In genomic region chr10:60527676-60528075, GRCh38 we compare ENCODE assay signal across 31 cellular contexts.
"Had no signal": no experiment of that assay in that cellular context is flagged by ENCODE, and none has a peak within 500 bp of the region (broad histone marks: within the 10 kb centered on the region; RNA-seq: fewer than 3 reads in every experiment).

No MANE protein-coding gene starts in this region.

- H3K36me3 ChIP-seq: brain microvascular endothelial cell, esophagus squamous epithelium, gastroesophageal sphincter, heart right ventricle, WERI-Rb-1 had no signal

- H3K27me3 ChIP-seq: brain microvascular endothelial cell, esophagus squamous epithelium, gastroesophageal sphincter, heart right ventricle had no signal

- H3K9me3 ChIP-seq: esophagus squamous epithelium, gastroesophageal sphincter had no signal

- DNase-seq: activated CD4-positive, alpha-beta memory T cell treated with anti-CD3 and anti-CD28 coated beads for 36 hours; activated CD4-positive, alpha-beta T cell treated with anti-CD3 and anti-CD28 coated beads for 36 hours; activated CD4-positive, alpha-beta T cell treated with anti-CD3 and anti-CD28 coated beads, Interleukin-2, amount 10 ng/mL, durations not matched to agents 24 days and 14 days; activated CD4-positive, CD25-positive, alpha-beta regulatory T cell; activated CD4-positive, CD25-positive, alpha-beta regulatory T cell treated with anti-CD3 and anti-CD28 coated beads, Interleukin-2, amount 50 U/mL, for 72 hours; activated CD8-positive, alpha-beta memory T cell treated with anti-CD3 and anti-CD28 coated beads, Interleukin-2, amount 50 U/mL, for 48 hours; activated CD8-positive, alpha-beta T cell treated with anti-CD3 and anti-CD28 coated beads, Interleukin-2, amount 10 ng/mL, durations not matched to agents 7 days and 5 days; activated gamma-delta T cell; activated naive CD4-positive, alpha-beta T cell; activated naive CD4-positive, alpha-beta T cell treated with anti-CD3 and anti-CD28 coated beads, Interleukin-2, amount 10 ng/mL, durations not matched to agents 7 days and 5 days; activated naive CD8-positive, alpha-beta T cell treated with anti-CD3 and anti-CD28 coated beads, Interleukin-2, amount 10 ng/mL, durations not matched to agents 7 days and 5 days; activated T-cell treated with anti-CD3 and anti-CD28 coated beads for 4 hours; activated T-cell treated with anti-CD3 and anti-CD28 coated beads, Interleukin-2, amount 50 U/mL, for 24 hours; activated T-cell treated with anti-CD3 and anti-CD28 coated beads, Interleukin-2, amount 50 U/mL, for 72 hours; anterior cingulate cortex; brain microvascular endothelial cell; effector CD4-positive, alpha-beta T cell; effector memory CD8-positive, alpha-beta T cell; esophagus squamous epithelium; foreskin melanocyte; heart right ventricle; T-helper 1 cell; T-helper 17 cell; T1000; WERI-Rb-1 had no signal

- H3K27ac ChIP-seq: brain microvascular endothelial cell, coronary artery, epithelial cell of prostate, esophagus squamous epithelium, gastroesophageal sphincter, heart right ventricle, WERI-Rb-1 had no signal

- H3K4me3 ChIP-seq: coronary artery, esophagus squamous epithelium, gastroesophageal sphincter, heart right ventricle had no signal

- FAIRE-seq: astrocyte, bronchial epithelial cell had no signal

- ATAC-seq: activated CD4-positive, alpha-beta T cell treated with anti-CD3 and anti-CD28 coated beads for 36 hours; activated CD8-positive, alpha-beta T cell treated with anti-CD3 and anti-CD28 coated beads, Interleukin-2, amount 10 ng/mL, durations not matched to agents 7 days and 5 days; activated naive CD4-positive, alpha-beta T cell treated with anti-CD3 and anti-CD28 coated beads, Interleukin-2, amount 50 U/mL, for 72 hours; activated T-cell treated with anti-CD3 and anti-CD28 coated beads, Interleukin-2, amount 50 U/mL, for 72 hours; effector memory CD8-positive, alpha-beta T cell; gastroesophageal sphincter; heart right ventricle; T-helper 17 cell had no signal

- H3K4me1 ChIP-seq: esophagus squamous epithelium, gastroesophageal sphincter had no signal
